Comparison of ENCODE assay signal across 8 cellular contexts in genomic region chr2:26172189-26172865, GRCh38. TPM values are rescaled to one million over a fixed set of nuclear protein-coding genes. Genes with fewer than 3 reads are reported as not detected.
A peak's percentile ranks its signal among the peaks of the same experiment; 100 is the strongest.
DNase-seq lines count a peak whose midpoint lies in the region; ATAC-seq and TF ChIP-seq lines count a peak whose summit lies in the region.

No MANE protein-coding gene starts in this region.

- TF ChIP-seq RAD21 in IMR-90 (IDR thresholded peaks at IDR 0.05; ENCODE audit: low read length): no peak

- H2AFZ ChIP-seq in IMR-90 (replicated peaks; ENCODE audit: low read length, poor library complexity): no peak overlapping the region
- peak overlapping the region; percentile 78 for H2AFZ ChIP-seq in neuronal stem cell (ENCODE audit: low read length)

- no peaks in the 10 kb centered on the region; the same call in 1 of the 2 replicates for H3K9me3 ChIP-seq in IMR-90 (ENCODE audit: control insufficient read depth, insufficient read depth, low read length)
- no peaks in the 10 kb centered on the region for H3K9me3 ChIP-seq in neuronal stem cell (replicated peaks in 1 of 2; ENCODE audit: control insufficient read depth in 2 of 2, insufficient read depth in 1 of 2, low read depth in 1 of 2, low read length in 2 of 2)

- peaks cover 60% of the 10 kb centered on the region for H3K27me3 ChIP-seq in IMR-90 (ENCODE audit: control insufficient read depth, insufficient read depth, low read length)
- peaks cover 0 to 9% (median 0%) of the 10 kb centered on the region in 3 experiments for H3K27me3 ChIP-seq in neuronal stem cell (ENCODE audit: control insufficient read depth in 3 of 3, insufficient read depth in 3 of 3, low read depth in 1 of 3, low read length in 3 of 3)

- dilution Hi-C loops in IMR-90 (cut with HindIII; ENCODE audit: low sequenced_read_pairs, unreplicated experiment): no loop called here

- H2BK15ac ChIP-seq in IMR-90 (ENCODE audit: low read depth, low read length): no peak overlapping the region
- peak overlapping the region; percentile 19 for H2BK15ac ChIP-seq in neuronal stem cell (ENCODE audit: low read length)

- H2AK5ac ChIP-seq in IMR-90 (ENCODE audit: low read depth, low read length) (no peak overlapping the region), neuronal stem cell (ENCODE audit: low read depth, low read length) (peak overlapping the region; percentile 24)

- H4K5ac ChIP-seq in IMR-90 (ENCODE audit: low read depth, low read length): no peak overlapping the region

- H3K9me1 ChIP-seq in IMR-90 (ENCODE audit: insufficient read depth, low read length): no peaks in the 10 kb centered on the region

- intact Hi-C loops in Calu3 (cut with micrococcal nuclease; ENCODE audit: unreplicated experiment) (no loop called here), IMR-90 (cut with micrococcal nuclease) (no loop called here)

- H2BK5ac ChIP-seq in IMR-90 (ENCODE audit: low read depth, low read length, poor library complexity, severe bottlenecking) (no peak overlapping the region), neuronal stem cell (ENCODE audit: low read length) (no peak overlapping the region)

- POLR2A ChIA-PET in IMR-90 (lab: Charles Lee; ENCODE audit: unreplicated experiment): no interaction called here

- WGBS in IMR-90 (ENCODE audit: extremely low coverage in 2 of 2, insufficient read length in 1 of 2), 2 experiments: 6% methylated on average over 8 of the region's 56 CpGs; no CpG with 5 or more reads in 1 of the 2 experiments
- no CpG with 5 or more reads among the region's 56 CpGs for WGBS in neuronal stem cell (ENCODE audit: extremely low coverage in 2 of 2, insufficient read length in 2 of 2, insufficient replicate concordance in 1 of 2), 2 donors

- peak overlapping the region; percentile 72 for H2AK9ac ChIP-seq in IMR-90 (replicated peaks; ENCODE audit: low read depth, low read length, poor library complexity)

- no peak overlapping the region for H3K27ac ChIP-seq in IMR-90 (ENCODE audit: insufficient read depth, low read length)
- H3K27ac ChIP-seq in coronary artery: no peak overlapping the region
- H3K27ac ChIP-seq in neuronal stem cell (replicated peaks; ENCODE audit: low read length): no peak overlapping the region
- H3K27ac ChIP-seq in substantia nigra (ENCODE audit: low read depth, low read length, poor library complexity, severe bottlenecking): no peak overlapping the region

- no peaks in the 10 kb centered on the region for H3K4me1 ChIP-seq in IMR-90 (ENCODE audit: control insufficient read depth, insufficient read depth, low read length)
- H3K4me1 ChIP-seq in neuronal stem cell (ENCODE audit: control insufficient read depth in 2 of 2, insufficient read depth in 1 of 2, low read depth in 1 of 2, low read length in 2 of 2): peaks cover 22 to 24% of the 10 kb centered on the region in 2 donors

- in situ Hi-C loops in IMR-90 (cut with MboI; ENCODE audit: low sequenced_read_pairs): no loop called here

- H3K4me1 Mint-ChIP-seq in Calu3 (ENCODE audit: low read depth, unreplicated experiment): no peaks in the 10 kb centered on the region

- peaks cover 16% of the 10 kb centered on the region for H3K36me3 Mint-ChIP-seq in Calu3 (ENCODE audit: insufficient read depth, unreplicated experiment)

- no peaks in the 10 kb centered on the region for H4K20me1 ChIP-seq in IMR-90 (ENCODE audit: insufficient read depth, low read length)

- no peaks in the 10 kb centered on the region for H3K9me3 Mint-ChIP-seq in Calu3 (ENCODE audit: low read depth, unreplicated experiment)

- H3K79me1 ChIP-seq in IMR-90 (ENCODE audit: low read depth in 1 of 2, low read length in 2 of 2) (no peaks in the 10 kb centered on the region), neuronal stem cell (ENCODE audit: low read depth, low read length) (peaks cover 11% of the 10 kb centered on the region)

- no peak for TF ChIP-seq POLR2A in IMR-90 (IDR thresholded peaks at IDR 0.05; ENCODE audit: low read depth, low read length)

- no peak overlapping the region for H3K56ac ChIP-seq in IMR-90 (ENCODE audit: extremely low read depth, insufficient read depth, low read length)

- H3K36me3 ChIP-seq in IMR-90 (ENCODE audit: control insufficient read depth, insufficient read depth, low read length) (no peaks in the 10 kb centered on the region), neuronal stem cell (replicated peaks in 1 of 2; ENCODE audit: control insufficient read depth in 2 of 2, insufficient read depth in 2 of 2, low read length in 2 of 2) (peaks cover 6 to 12% of the 10 kb centered on the region in 2 donors)

- H3K9ac ChIP-seq in IMR-90 (ENCODE audit: low read depth, low read length) (no peak overlapping the region), neuronal stem cell (ENCODE audit: low read depth, low read length, poor library complexity) (peak overlapping the region; percentile 9)

- no peak overlapping the region for H3K14ac ChIP-seq in IMR-90 (replicated peaks; ENCODE audit: low read depth, low read length)
- peak overlapping the region; percentile 21 for H3K14ac ChIP-seq in neuronal stem cell (ENCODE audit: low read length)

- no peak for ATAC-seq in IMR-90 (ENCODE audit: low read depth)
- ATAC-seq in GM21447 (IDR thresholded peaks at IDR 0.05; ENCODE audit: unreplicated experiment): no peak
- no peak for ATAC-seq in HG03378 (IDR thresholded peaks at IDR 0.05; ENCODE audit: unreplicated experiment)

- peaks cover 34% of the 10 kb centered on the region for H3K27me3 Mint-ChIP-seq in Calu3 (ENCODE audit: unreplicated experiment)

- TF ChIP-seq CTCF in Calu3 (IDR thresholded peaks at IDR 0.05; ENCODE audit: unreplicated experiment): no peak
- TF ChIP-seq CTCF in IMR-90 (conservative IDR thresholded peaks at IDR 0.05; ENCODE audit: low read depth, low read length): no peak
- TF ChIP-seq CTCF in coronary artery (IDR thresholded peaks at IDR 0.05): no peak

- H3K23ac ChIP-seq in IMR-90 (ENCODE audit: low read depth, low read length): no peak overlapping the region
- peak overlapping the region; percentile 11 for H3K23ac ChIP-seq in neuronal stem cell (ENCODE audit: low read depth, low read length, poor library complexity)

- no peak overlapping the region for H4K8ac ChIP-seq in IMR-90 (ENCODE audit: low read depth in 2 of 2, low read length in 2 of 2)
- no peak overlapping the region for H4K8ac ChIP-seq in neuronal stem cell (ENCODE audit: low read depth, low read length)

- H3K27ac Mint-ChIP-seq in Calu3 (ENCODE audit: unreplicated experiment): no peak overlapping the region

- H4K91ac ChIP-seq in IMR-90 (ENCODE audit: insufficient read depth, low read depth, low read length) (no peak overlapping the region), neuronal stem cell (ENCODE audit: low read depth, low read length, poor library complexity) (no peak overlapping the region)

- H3K4me3 ChIP-seq in IMR-90 (ENCODE audit: insufficient read depth, low read depth, low read length) (no peak overlapping the region), coronary artery (peak overlapping the region; percentile 70), neuronal stem cell (ENCODE audit: low read length in 2 of 2) (peak overlapping the region; percentile 26 to 73)

- CTCF ChIA-PET in Calu3 (lab: Charles Lee): no interaction called here
- CTCF ChIA-PET in IMR-90 (lab: Yijun Ruan, JAX): no interaction called here

- H3K4me2 ChIP-seq in IMR-90 (ENCODE audit: low read depth, low read length): no peak overlapping the region
- H3K4me2 ChIP-seq in neuronal stem cell (ENCODE audit: insufficient read depth, low read length, poor library complexity, severe bottlenecking): peak overlapping the region; percentile 77

- H2BK20ac ChIP-seq in IMR-90 (ENCODE audit: low read depth, low read length): no peak overlapping the region

- BruUV-seq in Calu3 (replicated peaks; lab: Mats Ljungman, UMichigan): no TSS peak
- no TSS peak for BruUV-seq in IMR-90 (replicated peaks; lab: Mats Ljungman, UMichigan)

- H3K4ac ChIP-seq in IMR-90 (ENCODE audit: low read depth, low read length): no peak overlapping the region
- H3K4ac ChIP-seq in neuronal stem cell (ENCODE audit: low read length): no peak overlapping the region

- peak overlapping the region; percentile 62 for H3K4me3 Mint-ChIP-seq in Calu3 (ENCODE audit: low read depth, unreplicated experiment)

- H3K18ac ChIP-seq in IMR-90 (ENCODE audit: low read depth, low read length) (no peak overlapping the region), neuronal stem cell (ENCODE audit: low read length) (peak overlapping the region; percentile 88)

- peak overlapping the region; percentile 41 for H2BK12ac ChIP-seq in neuronal stem cell (ENCODE audit: low read length)

- DNase-seq in Calu3: no peak
- no peak for DNase-seq in IMR-90
- peak; percentile 43 for DNase-seq in coronary artery (ENCODE audit: low spot score)
- peak; percentile 38 for DNase-seq in neuronal stem cell (ENCODE audit: low spot score)
- no peak for DNase-seq in substantia nigra (lab: John Stamatoyannopoulos, UW)
- no peak for DNase-seq in central memory CD4-positive, alpha-beta T cell

- H2BK120ac ChIP-seq in IMR-90 (ENCODE audit: low read depth, low read length) (no peak overlapping the region), neuronal stem cell (ENCODE audit: low read depth, low read length) (no peak overlapping the region)

TF ChIP-seq in IMR-90, 13 proteins besides CTCF, POLR2A, EP300 and RAD21 (continues in another document):
- TF ChIP-seq FOS (IDR thresholded peaks at IDR 0.05; ENCODE audit: low read depth, low read length) (no peak), MXI1 (IDR thresholded peaks at IDR 0.05; ENCODE audit: borderline replicate concordance, low read depth, low read length) (no peak), BHLHE40 (IDR thresholded peaks at IDR 0.05; ENCODE audit: low read depth, low read length) (no peak), NFE2L2 (IDR thresholded peaks at IDR 0.05; ENCODE audit: low read depth, low read length) (no peak), RCOR1 (IDR thresholded peaks at IDR 0.05; ENCODE audit: insufficient replicate concordance, low read length) (no peak), USF2 (IDR thresholded peaks at IDR 0.05; ENCODE audit: low read depth, low read length) (no peak)

RNA-seq across cellular contexts. Expression of gene GAREM2, which starts 0.6 kb away (rescaled TPM):
- 2.6 and 2.8 TPM in 2 replicates for total RNA-seq in Calu3 (2022)
- 0.28 and 0.36 TPM in 2 replicates for total RNA-seq in IMR-90 (2012; rRNA removed)
- 1.7 and 1.8 TPM in 2 replicates for polyA plus RNA-seq in IMR-90 (2012; rRNA removed)
- polyA plus RNA-seq in IMR-90 (2012; cell fraction: cytosol; rRNA removed): 1.1 and 2.3 TPM in 2 replicates
- 3.2 and 10.4 TPM in 2 replicates for polyA plus RNA-seq in IMR-90 (2012; cell fraction: nucleus; rRNA removed; ENCODE audit: low replicate concordance)
- 40.3 TPM for polyA plus RNA-seq in neuronal stem cell (2013, experiment 1 of 2)
- 43.9 TPM for polyA plus RNA-seq in neuronal stem cell (2013, experiment 2 of 2)

Comparison
In these comparisons a context has a peak if more than half of its experiments do, and no peak if none do; other contexts are left out.
1. DNase-seq: peak in coronary artery (single experiment) and neuronal stem cell (single experiment); none in Calu3 (single experiment), IMR-90 (single experiment), substantia nigra (0 of 49) and central memory CD4-positive, alpha-beta T cell (single experiment).